20 cellular contexts compared by ENCODE assay signal in the genomic region with DNA sequence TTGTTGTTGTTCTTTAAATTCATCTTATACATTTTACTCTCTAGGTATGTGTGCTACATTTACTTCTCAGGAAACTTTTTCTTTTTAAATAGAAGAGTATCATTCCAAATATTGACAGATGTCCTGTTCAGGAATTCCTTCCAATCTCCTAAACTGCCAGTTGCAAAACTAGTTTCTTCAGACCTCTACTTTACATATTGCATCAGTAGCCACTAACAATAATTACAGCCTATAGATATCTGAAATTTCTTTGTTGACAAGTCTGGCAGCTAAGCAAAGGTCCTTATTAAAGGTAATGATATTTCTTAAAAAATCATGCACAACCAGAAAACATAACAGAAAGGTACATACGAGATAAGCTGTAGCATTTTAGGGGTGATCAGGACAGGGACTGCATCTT. TPM values are rescaled to one million over a fixed set of nuclear protein-coding genes. Genes with fewer than 3 reads are reported as not detected.
A peak's percentile ranks its signal among the peaks of the same experiment; 100 is the strongest.
DNase-seq lines count a peak whose midpoint lies in the region; ATAC-seq and TF ChIP-seq lines count a peak whose summit lies in the region.
"Had no signal": no experiment of that assay in that cellular context is flagged by ENCODE, and none has a peak within 500 bp of the region (broad histone marks: within the 10 kb centered on the region; RNA-seq: fewer than 3 reads in every experiment).

No MANE protein-coding gene starts in this region.

- H3F3A ChIP-seq in Loucy (ENCODE audit: low read depth): no peaks in the 10 kb centered on the region
- no peaks in the 10 kb centered on the region for H3F3A ChIP-seq in neural cell (ENCODE audit: insufficient read depth, low read length, poor library complexity, severe bottlenecking)

- no peak for DNase-seq in activated naive CD8-positive, alpha-beta T cell treated with anti-CD3 and anti-CD28 coated beads for 36 hours
- no peak for DNase-seq in adipocyte (ENCODE audit: low read depth)
- DNase-seq in kidney glomerular epithelial cell (lab: John Stamatoyannopoulos, UW): no peak
- DNase-seq in H7: no peak
- DNase-seq: CD4-positive, CD25-positive, alpha-beta regulatory T cell; DMS53; Kasumi-1; NCI-H2029 treated with DMSO at 0.1 percent for 48 hours; NCI-H446 treated with DMSO at 0.1 percent for 48 hours; NCI-H526; NCI-H82; Peyer's patch; SIG-M5 had no signal

- no peak for TF ChIP-seq EP300 in neural cell (conservative IDR thresholded peaks at IDR 0.05; ENCODE audit: poor library complexity, severe bottlenecking)

- no peak overlapping the region for H3K27ac ChIP-seq in neural cell (ENCODE audit: low read length)
- H3K27ac ChIP-seq: BLaER1, Peyer's patch, SK-N-MC had no signal

- H3K4me3 ChIP-seq in Loucy (ENCODE audit: low read length, poor library complexity, severe bottlenecking): peak overlapping the region; percentile 89
- peak overlapping the region; percentile 96 for H3K4me3 ChIP-seq in adipocyte (ENCODE audit: low read length)
- H3K4me3 ChIP-seq in neural cell (ENCODE audit: low read length): peak overlapping the region; percentile 11
- H3K4me3 ChIP-seq in H7 (ENCODE audit: insufficient read depth, low read depth, low read length): no peak overlapping the region
- H3K4me3 ChIP-seq: BLaER1, K562, Peyer's patch, SK-N-MC had no signal

- H3K9me3 ChIP-seq in Loucy (ENCODE audit: insufficient read depth, low read depth, low read length) (no peaks in the 10 kb centered on the region), adipocyte (ENCODE audit: control insufficient read depth, low read length) (no peaks in the 10 kb centered on the region), neural cell (ENCODE audit: low read length) (no peaks in the 10 kb centered on the region)
- H3K9me3 ChIP-seq: BLaER1, Peyer's patch had no signal

- peaks cover 6% of the 10 kb centered on the region for H3K36me3 Mint-ChIP-seq in activated naive CD8-positive, alpha-beta T cell
- peaks cover 28% of the 10 kb centered on the region for H3K36me3 Mint-ChIP-seq in activated naive CD8-positive, alpha-beta T cell treated with anti-CD3 and anti-CD28 coated beads for 36 hours
- peaks cover 9% of the 10 kb centered on the region for H3K36me3 Mint-ChIP-seq in stimulated activated memory B cell treated with anti-CD40 and anti-IgM and Interleukin-4, amounts not matched to agents 10 μg/mL and 1 μg/mL and 100 μg/mL, for 72 hours

- no peak overlapping the region for H3K27ac Mint-ChIP-seq in activated naive CD8-positive, alpha-beta T cell
- no peak overlapping the region for H3K27ac Mint-ChIP-seq in activated naive CD8-positive, alpha-beta T cell treated with anti-CD3 and anti-CD28 coated beads for 36 hours
- H3K27ac Mint-ChIP-seq in stimulated activated memory B cell treated with anti-CD40 and anti-IgM and Interleukin-4, amounts not matched to agents 10 μg/mL and 1 μg/mL and 100 μg/mL, for 72 hours: no peak overlapping the region

- H3K9me2 ChIP-seq in Loucy (replicated peaks; ENCODE audit: low read depth, low read length): no peaks in the 10 kb centered on the region
- no peaks in the 10 kb centered on the region for H3K9me2 ChIP-seq in neural cell (ENCODE audit: insufficient read depth, low read length)

- no peaks in the 10 kb centered on the region for H3K27me3 Mint-ChIP-seq in activated naive CD8-positive, alpha-beta T cell
- no peaks in the 10 kb centered on the region for H3K27me3 Mint-ChIP-seq in activated naive CD8-positive, alpha-beta T cell treated with anti-CD3 and anti-CD28 coated beads for 36 hours
- H3K27me3 Mint-ChIP-seq in stimulated activated memory B cell treated with anti-CD40 and anti-IgM and Interleukin-4, amounts not matched to agents 10 μg/mL and 1 μg/mL and 100 μg/mL, for 72 hours: no peaks in the 10 kb centered on the region
- H3K27me3 Mint-ChIP-seq: CD4-positive, CD25-positive, alpha-beta regulatory T cell had no signal

- TF ChIP-seq RAD21 in neural cell (conservative IDR thresholded peaks at IDR 0.05): no peak

- no peak for TF ChIP-seq CTCF in Loucy (conservative IDR thresholded peaks at IDR 0.05; ENCODE audit: low read length)
- no peak for TF ChIP-seq CTCF in neural cell (IDR thresholded peaks at IDR 0.05; ENCODE audit: poor library complexity, severe bottlenecking)

- no peaks in the 10 kb centered on the region for H3K36me3 ChIP-seq in Loucy (ENCODE audit: insufficient read depth, low read length)
- no peaks in the 10 kb centered on the region for H3K36me3 ChIP-seq in adipocyte (ENCODE audit: control insufficient read depth, insufficient read depth, low read length, severe bottlenecking)
- H3K36me3 ChIP-seq in neural cell (ENCODE audit: insufficient read depth, low read length): peaks cover 4% of the 10 kb centered on the region
- H3K36me3 ChIP-seq in H7 (replicated peaks; ENCODE audit: control insufficient read depth, insufficient read depth, low read length): no peaks in the 10 kb centered on the region
- H3K36me3 ChIP-seq: Peyer's patch had no signal

- H3K4me1 Mint-ChIP-seq in activated naive CD8-positive, alpha-beta T cell (ENCODE audit: low read depth): peaks cover 51% of the 10 kb centered on the region
- peaks cover 43% of the 10 kb centered on the region for H3K4me1 Mint-ChIP-seq in activated naive CD8-positive, alpha-beta T cell treated with anti-CD3 and anti-CD28 coated beads for 36 hours
- H3K4me1 Mint-ChIP-seq in stimulated activated memory B cell treated with anti-CD40 and anti-IgM and Interleukin-4, amounts not matched to agents 10 μg/mL and 1 μg/mL and 100 μg/mL, for 72 hours: peaks cover 31% of the 10 kb centered on the region

- peaks cover 99% of the 10 kb centered on the region for H3K79me2 ChIP-seq in Loucy (ENCODE audit: insufficient read depth, low read length)
- peaks cover 65% of the 10 kb centered on the region for H3K79me2 ChIP-seq in neural cell (replicated peaks; ENCODE audit: insufficient read depth, low read length)

- H3K4me3 Mint-ChIP-seq in activated naive CD8-positive, alpha-beta T cell: peak overlapping the region; percentile 30
- no peak overlapping the region for H3K4me3 Mint-ChIP-seq in activated naive CD8-positive, alpha-beta T cell treated with anti-CD3 and anti-CD28 coated beads for 36 hours
- H3K4me3 Mint-ChIP-seq in stimulated activated memory B cell treated with anti-CD40 and anti-IgM and Interleukin-4, amounts not matched to agents 10 μg/mL and 1 μg/mL and 100 μg/mL, for 72 hours: no peak overlapping the region

- H3K27me3 ChIP-seq in Loucy (ENCODE audit: insufficient read depth, low read length, poor library complexity, severe bottlenecking) (no peaks in the 10 kb centered on the region), adipocyte (replicated peaks; ENCODE audit: control insufficient read depth, insufficient read depth, low read length) (no peaks in the 10 kb centered on the region), neural cell (ENCODE audit: insufficient read depth, low read depth, low read length) (no peaks in the 10 kb centered on the region), H7 (ENCODE audit: control insufficient read depth, insufficient read depth, low read length) (no peaks in the 10 kb centered on the region)
- H3K27me3 ChIP-seq: BLaER1, Peyer's patch had no signal

- H3K4me1 ChIP-seq in Loucy (ENCODE audit: insufficient read depth, low read length, poor library complexity, severe bottlenecking) (peaks cover 47% of the 10 kb centered on the region), adipocyte (ENCODE audit: control insufficient read depth, insufficient read depth, low read length) (peaks cover 48% of the 10 kb centered on the region)

- H4K20me1 ChIP-seq in Loucy (ENCODE audit: insufficient read depth, low read length, poor library complexity, severe bottlenecking) (peaks cover 63% of the 10 kb centered on the region), neural cell (ENCODE audit: insufficient read depth) (no peaks in the 10 kb centered on the region)

- no peak for ATAC-seq in stimulated activated memory B cell treated with anti-CD40 and anti-IgM and Interleukin-4, amounts not matched to agents 10 μg/mL and 1 μg/mL and 100 μg/mL, for 72 hours
- ATAC-seq: K562 had no signal

- H3K9me3 Mint-ChIP-seq in activated naive CD8-positive, alpha-beta T cell (ENCODE audit: low read depth): no peaks in the 10 kb centered on the region
- no peaks in the 10 kb centered on the region for H3K9me3 Mint-ChIP-seq in activated naive CD8-positive, alpha-beta T cell treated with anti-CD3 and anti-CD28 coated beads for 36 hours
- no peaks in the 10 kb centered on the region for H3K9me3 Mint-ChIP-seq in stimulated activated memory B cell treated with anti-CD40 and anti-IgM and Interleukin-4, amounts not matched to agents 10 μg/mL and 1 μg/mL and 100 μg/mL, for 72 hours
- H3K9me3 Mint-ChIP-seq: CD4-positive, CD25-positive, alpha-beta regulatory T cell had no signal

- peak overlapping the region; percentile 88 for H3K4me2 ChIP-seq in Loucy (ENCODE audit: low read depth, low read length, poor library complexity, severe bottlenecking)
- H3K4me2 ChIP-seq in neural cell (ENCODE audit: low read length): no peak overlapping the region
- H3K4me2 ChIP-seq: BLaER1 had no signal

- H3K9ac ChIP-seq in Loucy (ENCODE audit: low read depth, low read length, poor library complexity, severe bottlenecking) (peak overlapping the region; percentile 7), adipocyte (ENCODE audit: low read length) (no peak overlapping the region), neural cell (ENCODE audit: low read length) (no peak overlapping the region)
- H3K9ac ChIP-seq: BLaER1 had no signal

- no peak overlapping the region for H2AFZ ChIP-seq in Loucy (ENCODE audit: low read length)
- H2AFZ ChIP-seq in neural cell (ENCODE audit: low read depth, low read length): no peak overlapping the region

TF ChIP-seq in neural cell, 6 proteins besides CTCF, POLR2A, EP300 and RAD21 (continues in another document):
- TF ChIP-seq MXI1 (conservative IDR thresholded peaks at IDR 0.05; ENCODE audit: poor library complexity, severe bottlenecking): no peak

RNA-seq across cellular contexts. Expression of a gene that starts 4.5 kb away (rescaled TPM):
- 10 to 100 TPM; 61.7 to 64.1 TPM for total RNA-seq in activated naive CD8-positive, alpha-beta T cell treated with anti-CD3 and anti-CD28 coated beads for 36 hours
- polyA plus RNA-seq in neural cell: 95.7 and 116 TPM in 2 replicates
- polyA minus RNA-seq in neural cell: 96.4 and 104 TPM in 2 replicates
- total RNA-seq in H7 (2014; rRNA removed; shearing (Covaris generic)): 48.8 and 55.5 TPM in 2 replicates
